9 cellular contexts compared by ENCODE assay signal in the genomic region with DNA sequence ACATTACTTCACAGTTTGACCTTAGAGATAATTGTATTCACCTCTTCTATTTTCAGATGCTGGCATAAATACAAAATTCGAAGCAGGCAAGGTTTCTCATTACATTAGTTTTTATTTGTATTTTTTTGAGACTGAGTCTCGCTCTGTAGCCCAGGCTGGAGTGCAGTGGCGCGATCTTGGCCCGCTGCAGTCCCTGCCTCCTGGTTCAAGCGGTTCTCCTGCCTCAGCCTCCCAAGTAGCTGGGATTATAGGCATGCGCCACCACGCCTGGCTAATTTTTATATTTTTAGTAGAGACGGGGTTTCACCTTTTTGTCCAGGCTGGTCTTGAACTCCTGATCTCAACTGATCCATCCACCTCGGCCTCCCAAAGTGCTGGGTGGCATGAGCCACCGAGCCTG. TPM values are rescaled to one million over a fixed set of nuclear protein-coding genes. Genes with fewer than 3 reads are reported as not detected.
A peak's percentile ranks its signal among the peaks of the same experiment; 100 is the strongest.
DNase-seq lines count a peak whose midpoint lies in the region; ATAC-seq and TF ChIP-seq lines count a peak whose summit lies in the region.
"Not testable (repeated sequence)": the region's sequence is repeated elsewhere in the genome, so short reads cannot be mapped to it uniquely, and the experiment has no call there.
"Had no signal": no experiment of that assay in that cellular context is flagged by ENCODE, and none has a peak within 500 bp of the region (broad histone marks: within the 10 kb centered on the region; RNA-seq: fewer than 3 reads in every experiment).

No MANE protein-coding gene starts in this region.

- peak overlapping the region; percentile 80 for H3K4me2 ChIP-seq in mammary epithelial cell (ENCODE audit: insufficient read depth, low read depth, low read length)
- peak overlapping the region; percentile 87 for H3K4me2 ChIP-seq in hepatocyte

- H3K27ac ChIP-seq in HUES64 (ENCODE audit: low read depth, low read length); mammary epithelial cell (ENCODE audit: insufficient read depth, low read depth, low read length); hepatocyte: not testable (repeated sequence)
- H3K27ac ChIP-seq in RWPE2 (ENCODE audit: poor library complexity, severe bottlenecking): peak overlapping the region; percentile 89
- H3K27ac ChIP-seq in upper lobe of right lung: peak overlapping the region; percentile 95

- not testable (repeated sequence) for H3K9ac ChIP-seq in HUES64 (ENCODE audit: low read depth, low read length); mammary epithelial cell (ENCODE audit: insufficient read depth, low read length)

- WGBS in HUES64: 94% methylated on average over 11 of the region's 11 CpGs
- WGBS in mammary epithelial cell (ENCODE audit: low coverage, missing lambda C conversion rate): 91% methylated on average over 11 of the region's 11 CpGs
- 92% methylated on average over 11 of the region's 11 CpGs for WGBS in hepatocyte (ENCODE audit: low lambda C conversion rate, missing lambda C conversion rate)

- not testable (repeated sequence) for H3K27me3 ChIP-seq in HUES64 (ENCODE audit: insufficient read depth, low read length); RWPE2 (ENCODE audit: insufficient read depth, poor library complexity, severe bottlenecking); mammary epithelial cell (ENCODE audit: insufficient read depth, low read length); hepatocyte; neuron (ENCODE audit: insufficient read depth, low read length); upper lobe of right lung

- peaks cover 18% of the 10 kb centered on the region for H3K4me1 Mint-ChIP-seq in Calu3 (ENCODE audit: low read depth, unreplicated experiment)
- peaks cover 30% of the 10 kb centered on the region for H3K4me1 Mint-ChIP-seq in activated CD8-positive, alpha-beta memory T cell treated with anti-CD3 and anti-CD28 coated beads, Interleukin-2, amount 10 ng/mL, durations not matched to agents 7 days and 5 days

- H3K9me2 ChIP-seq in hepatocyte (replicated peaks; ENCODE audit: insufficient read depth): not testable (repeated sequence)

- TF ChIP-seq CTCF in Calu3 (IDR thresholded peaks at IDR 0.05; ENCODE audit: unreplicated experiment); RWPE2 (IDR thresholded peaks at IDR 0.05; ENCODE audit: poor library complexity, severe bottlenecking); mammary epithelial cell (conservative IDR thresholded peaks at IDR 0.05 in 1 of 2, IDR thresholded peaks at IDR 0.05 in 1 of 2; ENCODE audit: extremely low read depth in 1 of 2, insufficient read depth in 1 of 2, low read depth in 1 of 2, low read length in 2 of 2); hepatocyte (IDR thresholded peaks at IDR 0.05; ENCODE audit: poor library complexity); upper lobe of right lung (IDR thresholded peaks at IDR 0.05): not testable (repeated sequence)

- H3K27me3 Mint-ChIP-seq in Calu3 (ENCODE audit: unreplicated experiment); activated CD8-positive, alpha-beta memory T cell treated with anti-CD3 and anti-CD28 coated beads, Interleukin-2, amount 10 ng/mL, durations not matched to agents 7 days and 5 days: not testable (repeated sequence)

- H3K4me3 ChIP-seq in HUES64 (ENCODE audit: low read length) (peak overlapping the region; percentile 90), neuron (ENCODE audit: low read length) (peak overlapping the region; percentile 84)
- H3K4me3 ChIP-seq in RWPE2 (ENCODE audit: severe bottlenecking); mammary epithelial cell (replicated peaks in 1 of 3; ENCODE audit: insufficient read depth in 1 of 3, low read depth in 2 of 3, low read length in 3 of 3); hepatocyte; upper lobe of right lung: not testable (repeated sequence)

- DNase-seq in Calu3; RWPE2 (ENCODE audit: low spot score); activated CD8-positive, alpha-beta memory T cell treated with anti-CD3 and anti-CD28 coated beads, Interleukin-2, amount 10 ng/mL, durations not matched to agents 7 days and 5 days; mammary epithelial cell; hepatocyte (ENCODE audit: low spot score); upper lobe of right lung: not testable (repeated sequence)

- CTCF ChIA-PET in Calu3 (lab: Charles Lee); mammary epithelial cell (lab: Charles Lee; ENCODE audit: low non-redundant PET): not testable (repeated sequence)
- CTCF ChIA-PET in activated CD8-positive, alpha-beta memory T cell treated with anti-CD3 and anti-CD28 coated beads, Interleukin-2, amount 10 ng/mL, durations not matched to agents 7 days and 5 days (lab: Charles Lee): interaction anchor here (0.6 to 0.9 kb wide), 3 partner anchors 11 to 39 kb away, joined by 3 read pairs; no protein-coding TSS in a partner anchor

- H3K79me2 ChIP-seq in mammary epithelial cell (ENCODE audit: insufficient read depth, low read length) (peaks cover 59% of the 10 kb centered on the region), hepatocyte (peaks cover 61% of the 10 kb centered on the region)

- in situ Hi-C loops in mammary epithelial cell (cut with MboI; ENCODE audit: low sequenced_read_pairs in 2 of 2): not testable (repeated sequence)

- ATAC-seq in RWPE2 (ENCODE audit: low read depth); activated CD8-positive, alpha-beta memory T cell treated with anti-CD3 and anti-CD28 coated beads, Interleukin-2, amount 10 ng/mL, durations not matched to agents 7 days and 5 days; upper lobe of right lung: not testable (repeated sequence)

- not testable (repeated sequence) for H4K20me1 ChIP-seq in mammary epithelial cell (ENCODE audit: insufficient read depth, low read length)
- peaks cover 26% of the 10 kb centered on the region for H4K20me1 ChIP-seq in hepatocyte (ENCODE audit: insufficient read depth, poor library complexity, severe bottlenecking)

- not testable (repeated sequence) for BruUV-seq in Calu3 (replicated peaks; lab: Mats Ljungman, UMichigan); mammary epithelial cell (replicated peaks; lab: Mats Ljungman, UMichigan)

- peaks cover 22% of the 10 kb centered on the region for H3K36me3 ChIP-seq in HUES64 (ENCODE audit: insufficient read depth, low read length)
- peaks cover 36% of the 10 kb centered on the region for H3K36me3 ChIP-seq in RWPE2 (ENCODE audit: low read depth)
- H3K36me3 ChIP-seq in mammary epithelial cell (ENCODE audit: insufficient read depth, low read length); hepatocyte (replicated peaks; ENCODE audit: insufficient read depth, low read depth); neuron (ENCODE audit: insufficient read depth, low read length); upper lobe of right lung: not testable (repeated sequence)

- H3K9me3 Mint-ChIP-seq in Calu3 (ENCODE audit: low read depth, unreplicated experiment); activated CD8-positive, alpha-beta memory T cell treated with anti-CD3 and anti-CD28 coated beads, Interleukin-2, amount 10 ng/mL, durations not matched to agents 7 days and 5 days (ENCODE audit: low read depth): not testable (repeated sequence)

- dilution Hi-C loops in mammary epithelial cell (cut with HindIII; ENCODE audit: low sequenced_read_pairs): not testable (repeated sequence)

- H3K36me3 Mint-ChIP-seq in Calu3 (ENCODE audit: insufficient read depth, unreplicated experiment): peaks cover 44% of the 10 kb centered on the region
- H3K36me3 Mint-ChIP-seq in activated CD8-positive, alpha-beta memory T cell treated with anti-CD3 and anti-CD28 coated beads, Interleukin-2, amount 10 ng/mL, durations not matched to agents 7 days and 5 days: peaks cover 39% of the 10 kb centered on the region

- not testable (repeated sequence) for H3K27ac Mint-ChIP-seq in Calu3 (ENCODE audit: unreplicated experiment)
- peak overlapping the region; percentile 99 for H3K27ac Mint-ChIP-seq in activated CD8-positive, alpha-beta memory T cell treated with anti-CD3 and anti-CD28 coated beads, Interleukin-2, amount 10 ng/mL, durations not matched to agents 7 days and 5 days

- intact Hi-C loops in Calu3 (cut with micrococcal nuclease; ENCODE audit: unreplicated experiment); mammary epithelial cell (cut with micrococcal nuclease); upper lobe of right lung (cut with DNase I): not testable (repeated sequence)

- peak overlapping the region; percentile 91 for H3K4me3 Mint-ChIP-seq in Calu3 (ENCODE audit: low read depth, unreplicated experiment)
- peak overlapping the region; percentile 82 for H3K4me3 Mint-ChIP-seq in activated CD8-positive, alpha-beta memory T cell treated with anti-CD3 and anti-CD28 coated beads, Interleukin-2, amount 10 ng/mL, durations not matched to agents 7 days and 5 days

- not testable (repeated sequence) for H2AFZ ChIP-seq in mammary epithelial cell (ENCODE audit: low read depth, low read length); hepatocyte; neuron (ENCODE audit: low read depth, low read length)

- H3K9me3 ChIP-seq in HUES64 (ENCODE audit: insufficient read depth, low read depth, low read length); RWPE2 (ENCODE audit: severe bottlenecking); mammary epithelial cell (replicated peaks; ENCODE audit: insufficient read depth, low read length); hepatocyte (ENCODE audit: low read depth); neuron (ENCODE audit: low read length); upper lobe of right lung: not testable (repeated sequence)

- peaks cover 16% of the 10 kb centered on the region; the same call in 1 of the 2 replicates for H3K4me1 ChIP-seq in HUES64 (ENCODE audit: insufficient read depth, low read length)
- peaks cover 13% of the 10 kb centered on the region for H3K4me1 ChIP-seq in RWPE2 (ENCODE audit: insufficient read depth, poor library complexity, severe bottlenecking)
- peaks cover 11% of the 10 kb centered on the region for H3K4me1 ChIP-seq in mammary epithelial cell (ENCODE audit: insufficient read depth, low read length)
- H3K4me1 ChIP-seq in hepatocyte (ENCODE audit: insufficient read depth): peaks cover 28% of the 10 kb centered on the region
- H3K4me1 ChIP-seq in neuron (ENCODE audit: insufficient read depth, low read length): peaks cover 24% of the 10 kb centered on the region
- H3K4me1 ChIP-seq in upper lobe of right lung: peaks cover 24% of the 10 kb centered on the region

RNA-seq across cellular contexts. Expression of a gene that starts 2.5 kb away (rescaled TPM):
- total RNA-seq in Calu3 (2022): 17.6 and 21.1 TPM in 2 replicates
- 44.3 TPM for polyA plus RNA-seq in HUES64 (2013, experiment 1 of 2)
- polyA plus RNA-seq in HUES64 (2013, experiment 2 of 2): 51.1 TPM
- 10 to 100 TPM; 62.1 to 73.5 TPM for total RNA-seq in activated CD8-positive, alpha-beta memory T cell treated with anti-CD3 and anti-CD28 coated beads, Interleukin-2, amount 10 ng/mL, durations not matched to agents 7 days and 5 days
- 10 to 100 TPM in 1 of 2 donors, 1 to 10 TPM in 1; 2.2 to 18.9 TPM for total RNA-seq in mammary epithelial cell
- polyA plus RNA-seq in mammary epithelial cell: 14.4 TPM
- polyA minus RNA-seq in mammary epithelial cell: 8.9 TPM
- total RNA-seq in hepatocyte: 9.2 and 9.7 TPM in 2 replicates
- 4.7 and 5.2 TPM in 2 replicates for polyA plus RNA-seq in hepatocyte
- 4.9 TPM for total RNA-seq in upper lobe of right lung
- total RNA-seq: ascending aorta had no signal

RNA-seq across cellular contexts. Expression of a gene that starts 17.2 kb away (rescaled TPM):
- total RNA-seq in Calu3 (2022) (15.9 and 16.2 TPM in 2 replicates), mammary epithelial cell (10 to 100 TPM; 15.2 to 27.0 TPM), hepatocyte (16.7 and 17.4 TPM in 2 replicates), upper lobe of right lung (17.9 TPM)
- 18.6 TPM for polyA plus RNA-seq in HUES64 (2013, experiment 1 of 2)
- polyA plus RNA-seq in HUES64 (2013, experiment 2 of 2): 14.8 TPM
- total RNA-seq in activated CD8-positive, alpha-beta memory T cell treated with anti-CD3 and anti-CD28 coated beads, Interleukin-2, amount 10 ng/mL, durations not matched to agents 7 days and 5 days: 10 to 100 TPM; 15.5 to 23.1 TPM
- polyA plus RNA-seq in mammary epithelial cell (11.9 TPM), hepatocyte (16.1 and 19.0 TPM in 2 replicates)
- polyA minus RNA-seq in mammary epithelial cell: 8.2 TPM
